Comparison of ENCODE assay signal across 23 cellular contexts in genomic region chr4:73705721-73706120, GRCh38. TPM values are rescaled to one million over a fixed set of nuclear protein-coding genes. Genes with fewer than 3 reads are reported as not detected.
A peak's percentile ranks its signal among the peaks of the same experiment; 100 is the strongest.
DNase-seq lines count a peak whose midpoint lies in the region; ATAC-seq and TF ChIP-seq lines count a peak whose summit lies in the region.
"Had no signal": no experiment of that assay in that cellular context is flagged by ENCODE, and none has a peak within 500 bp of the region (broad histone marks: within the 10 kb centered on the region; RNA-seq: fewer than 3 reads in every experiment).

No MANE protein-coding gene starts in this region.

- no TSS peak for BruUV-seq in MCF 10A (replicated peaks; lab: Mats Ljungman, UMichigan)

- WGBS in thyroid gland, 2 donors = 94% methylated on average over 1 of the region's 1 CpG

- no peaks in the 10 kb centered on the region for H3K27me3 ChIP-seq in breast epithelium
- H3K27me3 ChIP-seq in thyroid gland = no peaks in the 10 kb centered on the region

- no peak for TF ChIP-seq POLR2A in breast epithelium (IDR thresholded peaks at IDR 0.05)
- TF ChIP-seq POLR2A in thyroid gland (IDR thresholded peaks at IDR 0.05) = no peak

- H3K4me1 ChIP-seq in breast epithelium (no peaks in the 10 kb centered on the region), thyroid gland (peaks cover 59 to 60% of the 10 kb centered on the region in 2 donors)
- H3K4me1 ChIP-seq: Caco-2 had no signal

- H3K36me3 Mint-ChIP-seq in MCF 10A (ENCODE audit: insufficient read depth, unreplicated experiment) = no peaks in the 10 kb centered on the region
- H3K36me3 Mint-ChIP-seq in WTC11 = no peaks in the 10 kb centered on the region; the same call in 1 of the 2 replicates
- H3K36me3 Mint-ChIP-seq in progenitor cell of endocrine pancreas (ENCODE audit: insufficient read depth) = no peaks in the 10 kb centered on the region
- H3K36me3 Mint-ChIP-seq in activated T-helper 2 cell treated with anti-CD3 and anti-CD28 coated beads, Interferon-gamma antibody, Interleukin-2, Interleukin-4, amounts not matched to agents 10 μg/mL and 5 μg/mL and 100 μg/mL, durations not matched to agents 14 hours and 24 hours and 36 hours (ENCODE audit: low read depth) = peaks cover 5% of the 10 kb centered on the region
- H3K36me3 Mint-ChIP-seq: activated CD4-positive, alpha-beta memory T cell treated with anti-CD3 and anti-CD28 coated beads for 36 hours; type B pancreatic cell had no signal

- no peaks in the 10 kb centered on the region for H3K27me3 Mint-ChIP-seq in MCF 10A (ENCODE audit: insufficient read depth, unreplicated experiment)
- H3K27me3 Mint-ChIP-seq in WTC11 (ENCODE audit: low read depth) = no peaks in the 10 kb centered on the region
- H3K27me3 Mint-ChIP-seq in progenitor cell of endocrine pancreas = peaks cover 3% of the 10 kb centered on the region
- H3K27me3 Mint-ChIP-seq in activated T-helper 2 cell treated with anti-CD3 and anti-CD28 coated beads, Interferon-gamma antibody, Interleukin-2, Interleukin-4, amounts not matched to agents 10 μg/mL and 5 μg/mL and 100 μg/mL, durations not matched to agents 14 hours and 24 hours and 36 hours (ENCODE audit: low read depth) = no peaks in the 10 kb centered on the region
- H3K27me3 Mint-ChIP-seq: stimulated activated naive CD8-positive, alpha-beta T cell treated with anti-CD3 and anti-CD28 coated beads, Interleukin-15, amount 100 ng/mL, for 72 hours; type B pancreatic cell had no signal

- intact Hi-C loops in MCF 10A (cut with micrococcal nuclease) (no loop called here), breast epithelium (cut with DNase I; ENCODE audit: low total_unique reads) (no loop called here), thyroid gland (cut with DNase I) (no loop called here)
- intact Hi-C loops in activated T-helper 2 cell treated with anti-CD3 and anti-CD28 coated beads, Interferon-gamma antibody, Interleukin-2, Interleukin-4, amounts not matched to agents 10 μg/mL and 5 μg/mL and 100 μg/mL, durations not matched to agents 14 hours and 24 hours and 36 hours (cut with micrococcal nuclease) = no loop called here

- H3K9me3 ChIP-seq in breast epithelium (no peaks in the 10 kb centered on the region), thyroid gland (no peaks in the 10 kb centered on the region)
- H3K9me3 ChIP-seq: Caco-2 had no signal

- no peak for TF ChIP-seq CTCF in MCF 10A (IDR thresholded peaks at IDR 0.05; ENCODE audit: unreplicated experiment)
- no peak for TF ChIP-seq CTCF in breast epithelium (IDR thresholded peaks at IDR 0.05)
- TF ChIP-seq CTCF in WTC11 (IDR thresholded peaks at IDR 0.05) = no peak
- no peak for TF ChIP-seq CTCF in thyroid gland (IDR thresholded peaks at IDR 0.05)
- TF ChIP-seq CTCF in progenitor cell of endocrine pancreas (IDR thresholded peaks at IDR 0.05; ENCODE audit: unreplicated experiment) = no peak

- no peak overlapping the region for H3K4me3 Mint-ChIP-seq in MCF 10A (ENCODE audit: unreplicated experiment)
- no peak overlapping the region for H3K4me3 Mint-ChIP-seq in WTC11
- no peak overlapping the region for H3K4me3 Mint-ChIP-seq in progenitor cell of endocrine pancreas (ENCODE audit: low read depth)
- H3K4me3 Mint-ChIP-seq in activated T-helper 2 cell treated with anti-CD3 and anti-CD28 coated beads, Interferon-gamma antibody, Interleukin-2, Interleukin-4, amounts not matched to agents 10 μg/mL and 5 μg/mL and 100 μg/mL, durations not matched to agents 14 hours and 24 hours and 36 hours (ENCODE audit: low read depth) = no peak overlapping the region
- H3K4me3 Mint-ChIP-seq: activated B cell treated with CpG ODN at 0.5 μM for 24 hours; activated CD4-positive, alpha-beta memory T cell treated with anti-CD3 and anti-CD28 coated beads for 36 hours; stimulated activated naive CD8-positive, alpha-beta T cell treated with anti-CD3 and anti-CD28 coated beads, Interleukin-15, amount 100 ng/mL, for 72 hours; T-helper 2 cell treated with Interferon-gamma antibody and Interleukin-4, amounts not matched to agents 5 μg/mL and 100 μg/mL, for 36 hours; type B pancreatic cell had no signal

- POLR2A ChIA-PET in MCF 10A (lab: Yijun Ruan, JAX) = interaction anchor here (0.9 to 1.8 kb wide), 3 partner anchors 15 to 403 kb away, joined by 3 to 6 read pairs (median 4); no protein-coding TSS in a partner anchor
- POLR2A ChIA-PET in WTC11 (lab: Charles Lee) = no interaction called here

- H3K4me3 ChIP-seq in breast epithelium (no peak overlapping the region), thyroid gland (replicated peaks in 1 of 3) (no peak overlapping the region)
- H3K4me3 ChIP-seq: lung had no signal

- CTCF ChIA-PET in MCF 10A (lab: Yijun Ruan, JAX) = interaction anchor here (0.7 to 1.8 kb wide), 3 partner anchors 24 to 302 kb away, joined by 3 to 6 read pairs (median 5); no protein-coding TSS in a partner anchor
- CTCF ChIA-PET in WTC11 (lab: Charles Lee) = no interaction called here

- H3K27ac ChIP-seq in breast epithelium (peak overlapping the region in 1 of 2 donors; percentile 9), thyroid gland (peak overlapping the region; percentile 85 to 92 (median 86))

- H3K27ac Mint-ChIP-seq in MCF 10A (ENCODE audit: low read depth, unreplicated experiment) = peak overlapping the region; percentile 95
- H3K27ac Mint-ChIP-seq in WTC11 = peak overlapping the region; percentile 90
- no peak overlapping the region for H3K27ac Mint-ChIP-seq in progenitor cell of endocrine pancreas
- no peak overlapping the region for H3K27ac Mint-ChIP-seq in activated T-helper 2 cell treated with anti-CD3 and anti-CD28 coated beads, Interferon-gamma antibody, Interleukin-2, Interleukin-4, amounts not matched to agents 10 μg/mL and 5 μg/mL and 100 μg/mL, durations not matched to agents 14 hours and 24 hours and 36 hours
- H3K27ac Mint-ChIP-seq: activated B cell treated with CpG ODN at 0.5 μM for 24 hours; activated CD4-positive, alpha-beta memory T cell treated with anti-CD3 and anti-CD28 coated beads for 36 hours; stimulated activated naive CD8-positive, alpha-beta T cell treated with anti-CD3 and anti-CD28 coated beads, Interleukin-15, amount 100 ng/mL, for 72 hours; T-helper 2 cell treated with Interferon-gamma antibody and Interleukin-4, amounts not matched to agents 5 μg/mL and 100 μg/mL, for 36 hours; type B pancreatic cell had no signal

- no peaks in the 10 kb centered on the region for H3K9me3 Mint-ChIP-seq in MCF 10A (ENCODE audit: unreplicated experiment)
- peaks cover 16% of the 10 kb centered on the region; the same call in 1 of the 2 replicates for H3K9me3 Mint-ChIP-seq in WTC11
- no peaks in the 10 kb centered on the region for H3K9me3 Mint-ChIP-seq in progenitor cell of endocrine pancreas (ENCODE audit: low read depth)
- no peaks in the 10 kb centered on the region for H3K9me3 Mint-ChIP-seq in activated T-helper 2 cell treated with anti-CD3 and anti-CD28 coated beads, Interferon-gamma antibody, Interleukin-2, Interleukin-4, amounts not matched to agents 10 μg/mL and 5 μg/mL and 100 μg/mL, durations not matched to agents 14 hours and 24 hours and 36 hours
- H3K9me3 Mint-ChIP-seq: activated B cell treated with CpG ODN at 0.5 μM for 24 hours; activated CD4-positive, alpha-beta memory T cell treated with anti-CD3 and anti-CD28 coated beads for 36 hours; stimulated activated naive CD8-positive, alpha-beta T cell treated with anti-CD3 and anti-CD28 coated beads, Interleukin-15, amount 100 ng/mL, for 72 hours; T-helper 2 cell treated with Interferon-gamma antibody and Interleukin-4, amounts not matched to agents 5 μg/mL and 100 μg/mL, for 36 hours; type B pancreatic cell had no signal

- DNase-seq in MCF 10A (ENCODE audit: unreplicated experiment) (no peak), breast epithelium (ENCODE audit: low spot score in 2 of 2) (no peak), WTC11 (ENCODE audit: low spot score) (no peak), glomerular visceral epithelial cell (ENCODE audit: extremely low spot score) (peak; percentile 27), thyroid gland (no peak), NCI-H510A treated with DMSO at 0.1 percent for 48 hours (lab: John Stamatoyannopoulos, UW) (no peak), progenitor cell of endocrine pancreas (ENCODE audit: low spot score, unreplicated experiment) (no peak)
- DNase-seq in activated T-helper 2 cell treated with anti-CD3 and anti-CD28 coated beads, Interferon-gamma antibody, Interleukin-2, Interleukin-4, amounts not matched to agents 10 μg/mL and 5 μg/mL and 100 μg/mL, durations not matched to agents 14 hours and 24 hours and 36 hours (ENCODE audit: low spot score) = no peak
- DNase-seq: 8988T; activated B cell treated with CpG ODN at 0.5 μM for 24 hours; activated CD4-positive, alpha-beta memory T cell treated with anti-CD3 and anti-CD28 coated beads for 36 hours; activated effector memory CD4-positive, alpha-beta T cell treated with anti-CD3 and anti-CD28 coated beads, Interleukin-2, amount 50 U/mL, for 16 hours; Caco-2; hypothalamus; NCI-H1105 treated with DMSO at 0.1 percent for 48 hours; NCI-H2081; nucleus accumbens; retina; stimulated activated CD4-positive, alpha-beta T cell treated with anti-CD3 and anti-CD28 coated beads, Interleukin-4, amount 100 ng/mL, for 4 hours; stimulated activated naive CD8-positive, alpha-beta T cell treated with anti-CD3 and anti-CD28 coated beads, Interleukin-15, amount 100 ng/mL, for 72 hours had no signal

- H3K4me1 Mint-ChIP-seq in MCF 10A (ENCODE audit: insufficient read depth, unreplicated experiment) (peaks cover 63% of the 10 kb centered on the region), WTC11 (peaks cover 44% of the 10 kb centered on the region), progenitor cell of endocrine pancreas (ENCODE audit: low read depth) (no peaks in the 10 kb centered on the region)
- H3K4me1 Mint-ChIP-seq in activated T-helper 2 cell treated with anti-CD3 and anti-CD28 coated beads, Interferon-gamma antibody, Interleukin-2, Interleukin-4, amounts not matched to agents 10 μg/mL and 5 μg/mL and 100 μg/mL, durations not matched to agents 14 hours and 24 hours and 36 hours (ENCODE audit: low read depth) = peaks cover 28% of the 10 kb centered on the region
- H3K4me1 Mint-ChIP-seq: activated B cell treated with CpG ODN at 0.5 μM for 24 hours; stimulated activated naive CD8-positive, alpha-beta T cell treated with anti-CD3 and anti-CD28 coated beads, Interleukin-15, amount 100 ng/mL, for 72 hours had no signal

- ATAC-seq in WTC11 = no peak
- ATAC-seq: stimulated activated naive CD8-positive, alpha-beta T cell treated with anti-CD3 and anti-CD28 coated beads, Interleukin-15, amount 100 ng/mL, for 72 hours had no signal

- H3K36me3 ChIP-seq in breast epithelium = no peaks in the 10 kb centered on the region
- H3K36me3 ChIP-seq in thyroid gland = no peaks in the 10 kb centered on the region

TF ChIP-seq in WTC11, 78 proteins besides CTCF, POLR2A, EP300 and RAD21 (continues in another document):
- no peak for TF ChIP-seq EMX1 (CRISPR knock-in tag; IDR thresholded peaks at IDR 0.05)

RNA-seq across cellular contexts. Expression of gene CXCL8, which starts 34.6 kb away (rescaled TPM):
- 17.0 and 36.2 TPM in 2 replicates for total RNA-seq in MCF 10A (2022)
- total RNA-seq in breast epithelium = 10 to 100 TPM in 1 of 3 donors, 1 to 10 TPM in 1, under 1 TPM in 1; 0.64 to 33.7 (median 2.6) TPM
- not detected in 3 replicates for total RNA-seq in WTC11 (2021)
- total RNA-seq in thyroid gland = 1 to 10 TPM; 1.4 to 3.8 (median 2.7) TPM
- total RNA-seq in progenitor cell of endocrine pancreas = 0.84 and 1.1 TPM in 2 replicates
- 19.6 and 21.6 TPM in 2 replicates for total RNA-seq in activated T-helper 2 cell treated with anti-CD3 and anti-CD28 coated beads, Interferon-gamma antibody, Interleukin-2, Interleukin-4, amounts not matched to agents 10 μg/mL and 5 μg/mL and 100 μg/mL, durations not matched to agents 14 hours and 24 hours and 36 hours

Comparison
In these comparisons a context has a peak if more than half of its experiments do, and no peak if none do; other contexts are left out.
1. H3K27ac Mint-ChIP-seq: peak in MCF 10A (single experiment) and WTC11 (single experiment); none in progenitor cell of endocrine pancreas (single experiment) and activated T-helper 2 cell treated with anti-CD3 and anti-CD28 coated beads, Interferon-gamma antibody, Interleukin-2, Interleukin-4, amounts not matched to agents 10 μg/mL and 5 μg/mL and 100 μg/mL, durations not matched to agents 14 hours and 24 hours and 36 hours (single experiment).